ENCODE assay signal across 18 cellular contexts in the genomic region with DNA sequence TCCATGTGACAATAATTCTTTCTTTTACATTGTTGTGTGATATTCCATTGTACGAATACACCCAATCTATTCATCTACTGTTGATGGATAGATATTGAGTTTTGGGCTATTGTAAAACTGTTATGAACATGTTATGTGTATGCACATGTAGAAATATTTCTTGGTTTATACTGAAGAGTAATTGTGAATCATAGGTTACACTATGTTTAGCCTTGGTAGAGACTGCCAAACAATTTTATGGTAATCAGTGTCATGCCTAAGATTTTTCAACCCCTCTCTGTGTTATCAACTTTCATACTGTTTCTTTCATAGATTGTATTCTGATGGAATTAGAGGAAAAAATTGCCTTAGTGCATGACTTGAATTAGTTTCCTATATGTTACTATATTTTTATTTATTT. TPM values are rescaled to one million over a fixed set of nuclear protein-coding genes. Genes with fewer than 3 reads are reported as not detected.
A peak's percentile ranks its signal among the peaks of the same experiment; 100 is the strongest.
DNase-seq lines count a peak whose midpoint lies in the region; ATAC-seq, FAIRE-seq and TF ChIP-seq lines count a peak whose summit lies in the region.
"Had no signal": no experiment of that assay in that cellular context is flagged by ENCODE, and none has a peak within 500 bp of the region (broad histone marks: within the 10 kb centered on the region; RNA-seq: fewer than 3 reads in every experiment).

No MANE protein-coding gene starts in this region.

- no peaks in the 10 kb centered on the region for H3K9me3 Mint-ChIP-seq in astrocyte (ENCODE audit: unreplicated experiment)

- peak; percentile 55 for FAIRE-seq in astrocyte (lab: Jason Lieb, UNC)
- FAIRE-seq: A204.1, K562 had no signal

- H3K9ac ChIP-seq in GM23248: no peak overlapping the region
- H3K9ac ChIP-seq in astrocyte (ENCODE audit: low read length): no peak overlapping the region

- in situ Hi-C loops in GM23248 (cut with MboI): no loop called here

- peaks cover 43% of the 10 kb centered on the region for H3K4me1 Mint-ChIP-seq in astrocyte (ENCODE audit: low read depth, unreplicated experiment)
- H3K4me1 Mint-ChIP-seq: CD4-positive, CD25-positive, alpha-beta regulatory T cell had no signal

- H3K9me3 ChIP-seq in GM23248 (ENCODE audit: low read depth) (no peaks in the 10 kb centered on the region), astrocyte (ENCODE audit: insufficient read depth, low read depth, low read length) (no peaks in the 10 kb centered on the region), left lung (no peaks in the 10 kb centered on the region)
- H3K9me3 ChIP-seq: SJSA1 had no signal

- H3K4me3 Mint-ChIP-seq in astrocyte (ENCODE audit: unreplicated experiment): no peak overlapping the region
- H3K4me3 Mint-ChIP-seq: CD4-positive, CD25-positive, alpha-beta regulatory T cell had no signal

- H3K4me1 ChIP-seq in GM23248 (ENCODE audit: insufficient read depth) (peaks cover 95% of the 10 kb centered on the region), astrocyte (ENCODE audit: insufficient read depth, low read length) (no peaks in the 10 kb centered on the region), left lung (no peaks in the 10 kb centered on the region)
- H3K4me1 ChIP-seq: SJSA1 had no signal

- peaks cover 72% of the 10 kb centered on the region for H3K36me3 ChIP-seq in GM23248 (ENCODE audit: low read depth)
- peaks cover 56% of the 10 kb centered on the region for H3K36me3 ChIP-seq in astrocyte (ENCODE audit: insufficient read depth, low read length)
- no peaks in the 10 kb centered on the region for H3K36me3 ChIP-seq in left lung

- H2AFZ ChIP-seq in GM23248: no peak overlapping the region
- no peak overlapping the region for H2AFZ ChIP-seq in astrocyte (ENCODE audit: low read depth, low read length)

- H4K20me1 ChIP-seq in GM23248 (ENCODE audit: insufficient read depth) (peaks cover 63% of the 10 kb centered on the region), astrocyte (ENCODE audit: insufficient read depth, low read length) (peaks cover 78% of the 10 kb centered on the region)

- peaks cover 95% of the 10 kb centered on the region for H3F3A ChIP-seq in GM23248 (ENCODE audit: insufficient read depth)

- no peaks in the 10 kb centered on the region for H3K27me3 Mint-ChIP-seq in astrocyte (ENCODE audit: low read depth, unreplicated experiment)

- DNase-seq in AG08395 (ENCODE audit: low spot score) (peak; percentile 22), GM23248 (peak; percentile 72), astrocyte (ENCODE audit: low read depth) (no peak), fibroblast of the aortic adventitia (ENCODE audit: low read depth) (peak; percentile 61), NCI-H2171 (lab: John Stamatoyannopoulos, UW) (no peak), left lung (no peak)
- no peak for DNase-seq in activated CD4-positive, alpha-beta T cell treated with anti-CD3 and anti-CD28 coated beads, Interleukin-2, amount 50 U/mL, for 4 hours
- DNase-seq: CD4-positive, CD25-positive, alpha-beta regulatory T cell; NCI-H187 treated with DMSO at 0.1 percent for 48 hours; NCI-H446; NK-92 treated with Interleukin-12 subunit alpha and Interleukin-12 subunit beta, amount 100 ng/mL, for 24 hours; RPMI8226 had no signal

- intact Hi-C loops in left lung (cut with DNase I): no loop called here

- H3K9me2 ChIP-seq in GM23248 (ENCODE audit: insufficient read depth): no peaks in the 10 kb centered on the region

- no peak overlapping the region for H3K4me2 ChIP-seq in GM23248 (ENCODE audit: unreplicated experiment)
- no peak overlapping the region for H3K4me2 ChIP-seq in astrocyte (ENCODE audit: low read length)

- no peaks in the 10 kb centered on the region for H3K27me3 ChIP-seq in GM23248 (replicated peaks; ENCODE audit: insufficient read depth)
- H3K27me3 ChIP-seq in astrocyte (ENCODE audit: insufficient read depth, low read length): no peaks in the 10 kb centered on the region
- H3K27me3 ChIP-seq in left lung: no peaks in the 10 kb centered on the region
- H3K27me3 ChIP-seq: SJSA1 had no signal

- H3K4me3 ChIP-seq in GM23248 (no peak overlapping the region), astrocyte (ENCODE audit: insufficient read depth, low read depth, low read length) (no peak overlapping the region), fibroblast of the aortic adventitia (ENCODE audit: low read depth, low read length) (no peak overlapping the region), left lung (no peak overlapping the region)
- H3K4me3 ChIP-seq: K562, SJSA1 had no signal

- TF ChIP-seq CTCF in astrocyte (IDR thresholded peaks at IDR 0.05; ENCODE audit: insufficient read depth, low read depth, low read length) (no peak), fibroblast of the aortic adventitia (IDR thresholded peaks at IDR 0.05; ENCODE audit: insufficient read depth, low read length) (no peak), left lung (IDR thresholded peaks at IDR 0.05) (no peak)

- WGBS in GM23248 (ENCODE audit: low coverage in 1 of 2, low lambda C conversion rate in 2 of 2, missing lambda C conversion rate in 2 of 2), 2 experiments: 91% methylated on average over 1 of the region's 1 CpG

- H3K79me2 ChIP-seq in GM23248 (ENCODE audit: insufficient read depth) (peaks cover 100% of the 10 kb centered on the region), astrocyte (ENCODE audit: insufficient read depth, low read length) (peaks cover 99% of the 10 kb centered on the region)

- no peak overlapping the region for H3K27ac Mint-ChIP-seq in astrocyte (ENCODE audit: unreplicated experiment)
- H3K27ac Mint-ChIP-seq: CD4-positive, CD25-positive, alpha-beta regulatory T cell had no signal

- H3K27ac ChIP-seq in GM23248 (peak overlapping the region; percentile 78), astrocyte (ENCODE audit: low read depth, low read length) (no peak overlapping the region), left lung (no peak overlapping the region)
- H3K27ac ChIP-seq: HL-60, SJSA1 had no signal

- peaks cover 19% of the 10 kb centered on the region for H3K36me3 Mint-ChIP-seq in astrocyte (ENCODE audit: low read depth, unreplicated experiment)
- H3K36me3 Mint-ChIP-seq: CD4-positive, CD25-positive, alpha-beta regulatory T cell had no signal

- ATAC-seq in GM18502 (IDR thresholded peaks at IDR 0.05; ENCODE audit: poor library complexity, unreplicated experiment) (no peak), left lung (no peak)
- ATAC-seq: HCT116, K562 had no signal

RNA-seq across cellular contexts. Expression of a gene that starts 39.5 kb away (rescaled TPM):
- total RNA-seq in GM23248 (2014; rRNA removed; shearing (Covaris generic)): 795 and 861 TPM in 2 replicates
- polyA plus RNA-seq in GM23248 (2016; fragmentation: Nextera tagmentation; extraction: Ambion mirVana): 550 and 553 TPM in 2 replicates
- 492 and 498 TPM in 2 replicates for total RNA-seq in astrocyte
- 192 and 257 TPM in 2 replicates for total RNA-seq in fibroblast of the aortic adventitia (ENCODE audit: low replicate concordance)
- 10 to 100 TPM; 19.8 to 21.2 TPM for total RNA-seq in left lung

Comparison
In these comparisons a context has a peak if more than half of its experiments do, and no peak if none do; other contexts are left out.
1. DNase-seq: peak in AG08395 (single experiment), GM23248 (single experiment) and fibroblast of the aortic adventitia (single experiment); none in astrocyte (single experiment), activated CD4-positive, alpha-beta T cell treated with anti-CD3 and anti-CD28 coated beads, Interleukin-2, amount 50 U/mL, for 4 hours (0 of 2), NCI-H2171 (single experiment) and left lung (0 of 2).